19 cellular contexts compared by ENCODE assay signal in the genomic region with DNA sequence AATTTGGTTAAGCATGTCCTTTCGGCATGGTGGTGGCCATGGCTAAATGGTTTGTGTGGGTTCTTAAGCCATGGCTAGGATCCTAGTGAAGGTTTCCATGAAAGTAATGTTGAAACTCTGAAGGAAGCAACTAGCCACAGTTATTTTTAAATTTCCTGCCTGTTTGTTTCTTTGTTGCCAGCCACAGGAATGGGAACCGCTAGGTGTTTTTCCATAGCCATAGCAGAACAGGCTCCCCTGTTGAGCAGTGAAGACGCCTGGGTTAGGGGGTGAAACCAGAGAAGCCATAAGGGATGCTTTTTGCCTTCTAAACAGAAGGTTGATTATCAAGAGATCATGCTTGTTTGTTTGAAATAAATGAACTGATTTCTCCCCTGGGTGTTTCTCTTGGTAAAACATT.
"Had no signal": no experiment of that assay in that cellular context is flagged by ENCODE, and none has a peak within 500 bp of the region (broad histone marks: within the 10 kb centered on the region; RNA-seq: fewer than 3 reads in every experiment).

No MANE protein-coding gene starts in this region.

- H3K36me3 ChIP-seq: breast epithelium, right lobe of liver, transverse colon, vagina had no signal

- H3K4me1 Mint-ChIP-seq: activated CD4-positive, alpha-beta T cell treated with anti-CD3 and anti-CD28 coated beads, Interleukin-2, amount 10 ng/mL, durations not matched to agents 7 days and 5 days; T-helper 17 cell had no signal

- H3K4me1 ChIP-seq: breast epithelium, psoas muscle, right lobe of liver, transverse colon, vagina had no signal

- H3K27ac ChIP-seq: breast epithelium, epithelial cell of prostate, psoas muscle, right lobe of liver, transverse colon, vagina had no signal

- H3K9me3 Mint-ChIP-seq: activated CD4-positive, alpha-beta T cell treated with anti-CD3 and anti-CD28 coated beads, Interleukin-2, amount 10 ng/mL, durations not matched to agents 7 days and 5 days; effector memory CD8-positive, alpha-beta T cell; natural killer cell had no signal

- H3K27ac Mint-ChIP-seq: activated CD4-positive, alpha-beta T cell treated with anti-CD3 and anti-CD28 coated beads, Interleukin-2, amount 10 ng/mL, durations not matched to agents 7 days and 5 days; effector memory CD8-positive, alpha-beta T cell; natural killer cell; T-helper 17 cell had no signal

- H3K9me3 ChIP-seq: breast epithelium, psoas muscle, right lobe of liver, transverse colon, vagina had no signal

- H3K27me3 ChIP-seq: breast epithelium, right lobe of liver, transverse colon, vagina had no signal

- H3K4me3 ChIP-seq: breast epithelium, lung, psoas muscle, right lobe of liver, transverse colon, vagina had no signal

- H3K36me3 Mint-ChIP-seq: natural killer cell had no signal

- ATAC-seq: effector memory CD8-positive, alpha-beta T cell; natural killer cell; psoas muscle; right lobe of liver; stimulated activated naive CD8-positive, alpha-beta T cell treated with anti-CD3 and anti-CD28 coated beads, Interleukin-15, Interleukin-2, amounts not matched to agents 100 U/mL and 50 U/mL, for 24 hours; T-helper 17 cell had no signal

- DNase-seq: activated CD4-positive, alpha-beta T cell treated with anti-CD3 and anti-CD28 coated beads, Interleukin-2, amount 10 ng/mL, durations not matched to agents 7 days and 5 days; activated CD4-positive, CD25-positive, alpha-beta regulatory T cell; activated naive CD4-positive, alpha-beta T cell treated with Interleukin-2 at 50 U/mL for 16 hours; activated T-cell treated with anti-CD3 and anti-CD28 coated beads for 4 hours; anterior cingulate cortex; dermis blood vessel endothelial cell; effector memory CD8-positive, alpha-beta T cell; foreskin melanocyte; head of caudate nucleus; natural killer cell; psoas muscle; right lobe of liver; stimulated activated naive CD8-positive, alpha-beta T cell treated with anti-CD3 and anti-CD28 coated beads, Interleukin-15, Interleukin-2, amounts not matched to agents 100 U/mL and 50 U/mL, for 24 hours; T-helper 17 cell; transverse colon had no signal

- H3K4me3 Mint-ChIP-seq: activated CD4-positive, alpha-beta T cell treated with anti-CD3 and anti-CD28 coated beads, Interleukin-2, amount 10 ng/mL, durations not matched to agents 7 days and 5 days; effector memory CD8-positive, alpha-beta T cell; natural killer cell; T-helper 17 cell had no signal
